In the genomic region with DNA sequence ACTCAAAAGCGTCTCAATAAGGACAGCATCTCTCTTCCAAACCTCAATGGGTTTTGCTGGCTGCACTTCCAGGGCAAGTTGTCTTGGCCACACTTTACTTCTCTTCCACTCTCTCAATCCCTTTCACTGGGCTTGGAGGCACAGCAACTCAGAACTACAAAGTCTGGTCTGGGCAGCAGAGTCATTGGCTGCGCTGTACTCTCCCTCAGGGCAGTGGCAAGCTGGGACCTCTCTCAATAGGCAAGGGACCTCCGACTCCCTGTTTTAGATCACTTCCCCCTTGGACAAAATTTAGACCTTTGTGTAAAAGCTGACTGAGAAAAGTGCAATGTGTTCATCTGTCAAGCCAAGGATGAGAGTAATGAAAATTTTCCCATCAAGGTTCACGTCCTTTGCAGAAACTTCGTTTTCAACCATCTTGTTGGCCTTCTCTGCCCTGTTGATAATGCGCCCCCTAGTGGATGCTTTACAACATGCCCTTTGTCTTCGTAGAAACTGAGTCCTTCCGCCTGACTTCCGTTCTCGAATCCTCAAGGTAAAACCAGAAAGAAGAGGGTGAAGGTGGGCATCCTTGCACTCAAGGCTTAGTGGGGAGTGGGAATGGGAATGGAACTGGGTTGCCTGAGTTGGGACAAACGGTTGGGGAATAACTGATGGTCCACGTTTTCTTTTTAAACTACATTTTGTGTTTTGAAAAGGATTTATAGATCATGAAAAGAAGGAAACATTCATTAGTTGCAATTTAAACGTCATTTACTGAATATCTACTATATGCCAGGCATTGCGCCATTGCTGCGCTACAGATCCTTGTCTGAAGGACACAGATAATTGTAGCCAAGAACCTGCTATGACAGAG, we compare ENCODE assay signal across 8 cellular contexts.
A peak's percentile ranks its signal among the peaks of the same experiment; 100 is the strongest.
DNase-seq lines count a peak whose midpoint lies in the region; ATAC-seq, FAIRE-seq and TF ChIP-seq lines count a peak whose summit lies in the region.

No MANE protein-coding gene starts in this region.

- intact Hi-C loops in gastrocnemius medialis (cut with DNase I; ENCODE audit: low total_unique reads), result loop anchor here (1.0 to 10.0 kb wide), 3 partner anchors 154 to 312 kb away; no protein-coding TSS in a partner anchor

- ATAC-seq in GM21381 (IDR thresholded peaks at IDR 0.05; ENCODE audit: unreplicated experiment) (peak; percentile 49), gastrocnemius medialis (peak in 1 of 2 donors; percentile 58), GM18870 (IDR thresholded peaks at IDR 0.05; ENCODE audit: unreplicated experiment) (no peak)

- no peak overlapping the region for H3K4me3 Mint-ChIP-seq in glutamatergic neuron (ENCODE audit: unreplicated experiment)

- no peak overlapping the region for H3K27ac ChIP-seq in gastrocnemius medialis

- TF ChIP-seq POLR2A in gastrocnemius medialis (IDR thresholded peaks at IDR 0.05), result no peak
- TF ChIP-seq POLR2A in H54 (IDR thresholded peaks at IDR 0.05; ENCODE audit: low read depth, low read length), result no peak

- H3K27ac Mint-ChIP-seq in glutamatergic neuron (ENCODE audit: unreplicated experiment), result no peak overlapping the region

- no peaks in the 10 kb centered on the region for H3K9me3 ChIP-seq in gastrocnemius medialis

- H3K4me1 ChIP-seq in gastrocnemius medialis, result peaks cover 0 to 3% of the 10 kb centered on the region in 2 donors

- no peaks in the 10 kb centered on the region for H3K9me3 Mint-ChIP-seq in glutamatergic neuron (ENCODE audit: unreplicated experiment)

- FAIRE-seq in H54 (lab: Jason Lieb, UNC), result no peak

- no peaks in the 10 kb centered on the region for H3K27me3 Mint-ChIP-seq in glutamatergic neuron (ENCODE audit: unreplicated experiment)

- H3K4me3 ChIP-seq in BJ (ENCODE audit: low read depth, low read length) (no peak overlapping the region), gastrocnemius medialis (no peak overlapping the region)

- TF ChIP-seq CTCF in BJ (IDR thresholded peaks at IDR 0.05; ENCODE audit: insufficient read depth, low read depth, low read length) (peak; percentile 52), glutamatergic neuron (IDR thresholded peaks at IDR 0.05; ENCODE audit: partially characterized antibody, unreplicated experiment) (peak; percentile 96), gastrocnemius medialis (IDR thresholded peaks at IDR 0.05 in 4 of 5, conservative IDR thresholded peaks at IDR 0.05 in 1 of 5) (peak; percentile 61 to 84 (median 77))

- no peaks in the 10 kb centered on the region for H3K4me1 Mint-ChIP-seq in glutamatergic neuron (ENCODE audit: low read depth, unreplicated experiment)

- DNase-seq in BJ (ENCODE audit: low read depth), result no peak
- DNase-seq in NCI-H748 (lab: John Stamatoyannopoulos, UW; ENCODE audit: unreplicated experiment), result peak; percentile 77
- peak; percentile 69 for DNase-seq in activated CD8-positive, alpha-beta memory T cell treated with anti-CD3 and anti-CD28 coated beads, Interleukin-2, amount 50 U/mL, for 48 hours
- DNase-seq in glutamatergic neuron, result peak; percentile 41
- peak; percentile 16 to 33 for DNase-seq in gastrocnemius medialis
- DNase-seq in H54 (ENCODE audit: insufficient read length, low spot score), result no peak

- POLR2A ChIA-PET in BJ (lab: Charles Lee), result no interaction called here

- H3K27me3 ChIP-seq in BJ (ENCODE audit: control insufficient read depth, insufficient read depth, low read length) (no peaks in the 10 kb centered on the region), gastrocnemius medialis (no peaks in the 10 kb centered on the region)

- CTCF ChIA-PET in BJ (lab: Yijun Ruan, JAX), result interaction anchor here (0.9 to 2.2 kb wide), 6 partner anchors 8 to 73 kb away, joined by 3 to 11 read pairs (median 3); no protein-coding TSS in a partner anchor

- in situ Hi-C loops in gastrocnemius medialis (cut with MboI; ENCODE audit: low sequenced_read_pairs in 4 of 4), result loop anchor here in 3 of 4 donors (5.0 to 25.0 kb wide), 3 partner anchors 313 to 651 kb away; no protein-coding TSS in a partner anchor

- H3K36me3 ChIP-seq in BJ (ENCODE audit: control insufficient read depth, insufficient read depth, low read length) (no peaks in the 10 kb centered on the region), gastrocnemius medialis (no peaks in the 10 kb centered on the region)

- H3K36me3 Mint-ChIP-seq in glutamatergic neuron (ENCODE audit: unreplicated experiment), result peaks cover 11% of the 10 kb centered on the region

Comparison
In these comparisons a context has a peak if more than half of its experiments do, and no peak if none do; other contexts are left out.
1. DNase-seq: peak in NCI-H748 (single experiment), activated CD8-positive, alpha-beta memory T cell treated with anti-CD3 and anti-CD28 coated beads, Interleukin-2, amount 50 U/mL, for 48 hours (single experiment), glutamatergic neuron (single experiment) and gastrocnemius medialis (2 of 2); none in BJ (single experiment) and H54 (single experiment).
2. Peak in every context shown above with its lines, with median percentiles within 50 percentile points of each other: CTCF ChIP-seq.